In the genomic region with DNA sequence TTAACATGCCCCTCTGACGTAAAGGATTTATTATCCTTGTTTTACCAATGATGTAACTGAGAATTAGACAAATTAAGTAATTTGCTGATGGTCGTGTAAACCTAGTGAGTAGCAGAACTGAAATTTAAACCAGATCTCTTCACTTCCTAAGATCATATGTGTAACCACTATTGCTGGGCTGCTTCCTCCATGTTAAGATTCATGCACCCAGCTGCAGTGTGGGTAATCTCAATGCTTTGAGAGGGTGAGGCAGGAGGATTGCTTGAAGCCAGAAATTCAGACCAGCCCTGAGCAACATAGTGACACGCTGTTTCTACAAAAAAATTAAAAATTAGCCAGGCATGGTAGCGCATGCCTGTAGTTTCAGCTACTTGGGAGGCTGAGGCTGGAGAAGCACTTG, we compare ENCODE assay signal across 19 cellular contexts.
DNase-seq lines count a peak whose midpoint lies in the region; ATAC-seq and TF ChIP-seq lines count a peak whose summit lies in the region.
"Had no signal": no experiment of that assay in that cellular context is flagged by ENCODE, and none has a peak within 500 bp of the region (broad histone marks: within the 10 kb centered on the region; RNA-seq: fewer than 3 reads in every experiment).

No MANE protein-coding gene starts in this region.

- H3K27me3 ChIP-seq in naive thymus-derived CD4-positive, alpha-beta T cell (ENCODE audit: control insufficient read depth in 2 of 2, insufficient read depth in 2 of 2, low read length in 2 of 2) = no peaks in the 10 kb centered on the region
- H3K27me3 ChIP-seq in A673 (replicated peaks; ENCODE audit: insufficient read depth, low read depth, low read length, poor library complexity) = no peaks in the 10 kb centered on the region
- H3K27me3 ChIP-seq in psoas muscle (ENCODE audit: insufficient read depth in 3 of 3, low read length in 2 of 3) = no peaks in the 10 kb centered on the region
- H3K27me3 ChIP-seq: BLaER1 had no signal

- no peak for TF ChIP-seq CTCF in A673 (conservative IDR thresholded peaks at IDR 0.05; ENCODE audit: low read depth, low read length)
- TF ChIP-seq CTCF in psoas muscle (IDR thresholded peaks at IDR 0.05) = no peak

- peaks cover 3 to 54% (median 25%) of the 10 kb centered on the region in 7 donors for H3K4me1 Mint-ChIP-seq in naive thymus-derived CD4-positive, alpha-beta T cell
- H3K4me1 Mint-ChIP-seq: H9 had no signal

- no peak overlapping the region for H3K4me3 ChIP-seq in naive thymus-derived CD4-positive, alpha-beta T cell (ENCODE audit: low read length)
- H3K4me3 ChIP-seq in A673 (ENCODE audit: low read depth, low read length, poor library complexity, severe bottlenecking) (no peak overlapping the region), psoas muscle (no peak overlapping the region)
- H3K4me3 ChIP-seq: BLaER1 had no signal

- H3K9me3 ChIP-seq in naive thymus-derived CD4-positive, alpha-beta T cell (ENCODE audit: control insufficient read depth in 2 of 3, low read length in 3 of 3) = no peaks in the 10 kb centered on the region
- H3K9me3 ChIP-seq in A673 (ENCODE audit: low read depth, low read length, poor library complexity, severe bottlenecking) = no peaks in the 10 kb centered on the region
- no peaks in the 10 kb centered on the region for H3K9me3 ChIP-seq in psoas muscle

- no peak overlapping the region for H3K4me3 Mint-ChIP-seq in naive thymus-derived CD4-positive, alpha-beta T cell
- H3K4me3 Mint-ChIP-seq: H9 had no signal

- CTCF ChIA-PET in naive thymus-derived CD4-positive, alpha-beta T cell (lab: Charles Lee) = no interaction called here
- CTCF ChIA-PET in A673 (lab: Charles Lee) = no interaction called here

- peak overlapping the region in 2 of 9 donors; percentile 28 to 70 for H3K27ac Mint-ChIP-seq in naive thymus-derived CD4-positive, alpha-beta T cell
- H3K27ac Mint-ChIP-seq: H9 had no signal

- WGBS in psoas muscle, 3 donors = 82 to 88% (median 85%) methylated on average over 4 of the region's 4 CpGs

- H3K9me3 Mint-ChIP-seq in naive thymus-derived CD4-positive, alpha-beta T cell = peaks cover 0 to 2% (median 0%) of the 10 kb centered on the region in 11 donors
- H3K9me3 Mint-ChIP-seq: H9 had no signal

- H3K4me1 ChIP-seq in naive thymus-derived CD4-positive, alpha-beta T cell (ENCODE audit: control insufficient read depth in 2 of 2, insufficient read depth in 2 of 2, low read length in 2 of 2) = no peaks in the 10 kb centered on the region
- H3K4me1 ChIP-seq in A673 (ENCODE audit: insufficient read depth, low read length, poor library complexity, severe bottlenecking) = peaks cover 7% of the 10 kb centered on the region
- no peaks in the 10 kb centered on the region for H3K4me1 ChIP-seq in psoas muscle

- intact Hi-C loops in naive thymus-derived CD4-positive, alpha-beta T cell (cut with micrococcal nuclease) = no loop called here
- intact Hi-C loops in A673 (cut with micrococcal nuclease; ENCODE audit: unreplicated experiment) (no loop called here), psoas muscle (cut with DNase I) (no loop called here)

- POLR2A ChIA-PET in naive thymus-derived CD4-positive, alpha-beta T cell (lab: Charles Lee) = interaction anchor here (0.7 kb wide), 1 partner anchor 1538 kb away, joined by 3 read pairs; no protein-coding TSS in a partner anchor
- POLR2A ChIA-PET in A673 (lab: Charles Lee; ENCODE audit: low non-redundant PET) = no interaction called here

- peaks cover 11 to 59% (median 49%) of the 10 kb centered on the region in 5 donors for H3K36me3 Mint-ChIP-seq in naive thymus-derived CD4-positive, alpha-beta T cell

- DNase-seq in naive thymus-derived CD4-positive, alpha-beta T cell = no peak
- DNase-seq in NCI-H510A (lab: John Stamatoyannopoulos, UW) (no peak), A673 (ENCODE audit: low spot score) (no peak), psoas muscle (no peak), SHP77 treated with DMSO at 0.1 percent for 48 hours (lab: John Stamatoyannopoulos, UW) (no peak)
- DNase-seq: activated CD4-positive, alpha-beta T cell treated with anti-CD3 and anti-CD28 coated beads, Interleukin-2, amount 50 U/mL, for 48 hours; DMS53; effector memory CD4-positive, alpha-beta T cell; H9; Kasumi-1; NCI-H1694 treated with DMSO at 0.1 percent for 48 hours; NCI-H526 treated with DMSO at 0.1 percent for 48 hours; stimulated activated CD4-positive, alpha-beta T cell treated with anti-CD3 and anti-CD28 coated beads, Interleukin-4, amount 100 ng/mL, for 4 hours; trophoblast cell had no signal

- BruUV-seq in A673 (replicated peaks; lab: Mats Ljungman, UMichigan) = no TSS peak

- ATAC-seq in GM18519 (IDR thresholded peaks at IDR 0.05; ENCODE audit: low FRiP score, unreplicated experiment) = peak; percentile 36
- ATAC-seq in GM21423 (IDR thresholded peaks at IDR 0.05; ENCODE audit: unreplicated experiment) = peak; percentile 45
- ATAC-seq in HG03342 (IDR thresholded peaks at IDR 0.05; ENCODE audit: unreplicated experiment) = peak; percentile 36
- ATAC-seq in naive thymus-derived CD4-positive, alpha-beta T cell = peak; percentile 38
- no peak for ATAC-seq in psoas muscle
- ATAC-seq: Panc1 had no signal

- H3K36me3 ChIP-seq in naive thymus-derived CD4-positive, alpha-beta T cell (ENCODE audit: control insufficient read depth in 2 of 3, insufficient read depth in 3 of 3, low read length in 3 of 3) = peaks cover 0 to 9% (median 0%) of the 10 kb centered on the region in 3 experiments
- no peaks in the 10 kb centered on the region for H3K36me3 ChIP-seq in A673 (ENCODE audit: insufficient read depth, low read length, poor library complexity, severe bottlenecking)
- peaks cover 0 to 3% of the 10 kb centered on the region in 2 donors for H3K36me3 ChIP-seq in psoas muscle (ENCODE audit: insufficient read depth in 1 of 2, low read depth in 1 of 2)

- H3K27me3 Mint-ChIP-seq in naive thymus-derived CD4-positive, alpha-beta T cell = no peaks in the 10 kb centered on the region

- no peak overlapping the region for H3K27ac ChIP-seq in naive thymus-derived CD4-positive, alpha-beta T cell (ENCODE audit: low read depth, low read length)
- H3K27ac ChIP-seq in A673 (ENCODE audit: low read depth, low read length, poor library complexity, severe bottlenecking) (no peak overlapping the region), psoas muscle (no peak overlapping the region)
- H3K27ac ChIP-seq: BLaER1 had no signal

Comparison
In these comparisons a context has a peak if more than half of its experiments do, and no peak if none do; other contexts are left out.
1. ATAC-seq: peak in GM18519 (single experiment), GM21423 (single experiment), HG03342 (single experiment) and naive thymus-derived CD4-positive, alpha-beta T cell (single experiment); none in psoas muscle (0 of 4).